In the genomic region with DNA sequence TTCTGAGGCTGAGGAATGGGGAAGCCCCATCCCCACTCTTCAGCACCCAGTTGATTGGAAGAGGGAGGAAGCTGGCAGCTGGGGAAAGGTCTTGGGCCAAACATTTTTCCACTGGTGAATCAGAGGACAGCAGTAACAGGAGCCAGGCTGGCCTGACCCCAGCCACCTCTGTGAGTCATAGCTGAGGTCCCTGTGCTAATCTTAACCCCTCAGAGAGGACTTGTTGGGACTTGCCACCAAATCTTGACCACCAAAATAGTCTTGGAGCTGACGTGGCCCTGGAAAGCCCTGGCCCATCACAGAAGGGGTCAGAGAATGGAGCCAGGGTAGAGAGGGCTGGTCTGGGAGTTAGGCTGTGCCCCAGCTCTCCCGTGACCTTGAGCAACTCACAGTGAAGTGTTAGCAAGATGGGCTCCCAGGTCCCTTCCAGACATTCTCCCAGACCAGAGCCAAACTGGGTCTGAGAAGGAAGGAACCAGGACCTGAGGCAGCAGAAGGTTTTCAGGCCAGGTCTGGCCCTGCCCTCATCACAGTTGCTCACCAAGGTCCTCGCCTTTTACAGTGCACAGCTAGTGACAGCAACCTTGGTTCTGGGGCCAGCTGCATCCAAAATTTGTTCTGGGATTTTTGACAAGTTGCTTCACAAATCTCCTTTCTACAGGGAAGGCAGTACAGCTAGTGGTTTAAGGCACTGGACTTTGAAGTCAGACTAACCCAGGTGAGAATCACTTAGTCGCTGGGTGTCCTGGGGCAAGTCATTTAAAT, we compare ENCODE assay signal across 12 cellular contexts.
A peak's percentile ranks its signal among the peaks of the same experiment; 100 is the strongest.
DNase-seq lines count a peak whose midpoint lies in the region; ATAC-seq, FAIRE-seq and TF ChIP-seq lines count a peak whose summit lies in the region.
"Had no signal": no experiment of that assay in that cellular context is flagged by ENCODE, and none has a peak within 500 bp of the region (broad histone marks: within the 10 kb centered on the region; RNA-seq: fewer than 3 reads in every experiment).

No MANE protein-coding gene starts in this region.

- H3K4me1 ChIP-seq in parathyroid adenoma, result peaks cover 8% of the 10 kb centered on the region

- H3K9me3 Mint-ChIP-seq in activated T-cell treated with anti-CD3 and anti-CD28 coated beads, Interleukin-2, amount 50 U/mL, for 24 hours, result no peaks in the 10 kb centered on the region
- no peaks in the 10 kb centered on the region for H3K9me3 Mint-ChIP-seq in activated CD8-positive, alpha-beta T cell treated with anti-CD3 and anti-CD28 coated beads for 36 hours

- no peak overlapping the region for H3K9ac ChIP-seq in parathyroid adenoma

- TF ChIP-seq CTCF in fibroblast of pulmonary artery (IDR thresholded peaks at IDR 0.05; ENCODE audit: low read length, missing control alignments) (no peak), parathyroid adenoma (IDR thresholded peaks at IDR 0.05) (no peak)
- no peak for TF ChIP-seq CTCF in activated CD8-positive, alpha-beta T cell treated with anti-CD3 and anti-CD28 coated beads for 36 hours (IDR thresholded peaks at IDR 0.05)

- CTCF ChIA-PET in activated CD8-positive, alpha-beta T cell treated with anti-CD3 and anti-CD28 coated beads for 36 hours (lab: Charles Lee), result interaction anchor here (0.5 to 0.9 kb wide), 2 partner anchors 10 to 43 kb away, joined by 3 read pairs; no protein-coding TSS in a partner anchor

- POLR2A ChIA-PET in activated CD8-positive, alpha-beta T cell treated with anti-CD3 and anti-CD28 coated beads for 36 hours (lab: Charles Lee), result interaction anchor here (0.6 kb wide), 1 partner anchor 11 kb away, joined by 3 read pairs; no protein-coding TSS in a partner anchor

- no peak overlapping the region for H3K27ac Mint-ChIP-seq in activated T-cell treated with anti-CD3 and anti-CD28 coated beads, Interleukin-2, amount 50 U/mL, for 24 hours
- H3K27ac Mint-ChIP-seq in activated CD8-positive, alpha-beta T cell treated with anti-CD3 and anti-CD28 coated beads for 36 hours, result no peak overlapping the region
- H3K27ac Mint-ChIP-seq: mesothelial cell of epicardium had no signal

- no peaks in the 10 kb centered on the region for H3K9me3 ChIP-seq in parathyroid adenoma (ENCODE audit: control insufficient read depth, low read length)

- H3K36me3 ChIP-seq in parathyroid adenoma (ENCODE audit: control insufficient read depth, insufficient read depth, low read length), result no peaks in the 10 kb centered on the region

- H3K36me3 Mint-ChIP-seq in activated T-cell treated with anti-CD3 and anti-CD28 coated beads, Interleukin-2, amount 50 U/mL, for 24 hours (ENCODE audit: low read depth), result no peaks in the 10 kb centered on the region
- H3K36me3 Mint-ChIP-seq in activated CD8-positive, alpha-beta T cell treated with anti-CD3 and anti-CD28 coated beads for 36 hours (ENCODE audit: low read depth), result no peaks in the 10 kb centered on the region
- H3K36me3 Mint-ChIP-seq: mesothelial cell of epicardium had no signal

- no peak overlapping the region for H3K4me3 Mint-ChIP-seq in activated T-cell treated with anti-CD3 and anti-CD28 coated beads, Interleukin-2, amount 50 U/mL, for 24 hours
- no peak overlapping the region for H3K4me3 Mint-ChIP-seq in activated CD8-positive, alpha-beta T cell treated with anti-CD3 and anti-CD28 coated beads for 36 hours
- H3K4me3 Mint-ChIP-seq: mesothelial cell of epicardium had no signal

- H3K27ac ChIP-seq in parathyroid adenoma, result no peak overlapping the region

- peak; percentile 92 for FAIRE-seq in RCC 7860 (lab: Jason Lieb, UNC)

- H3K4me1 Mint-ChIP-seq in activated T-cell treated with anti-CD3 and anti-CD28 coated beads, Interleukin-2, amount 50 U/mL, for 24 hours (ENCODE audit: low read depth), result no peaks in the 10 kb centered on the region
- H3K4me1 Mint-ChIP-seq in activated CD8-positive, alpha-beta T cell treated with anti-CD3 and anti-CD28 coated beads for 36 hours (ENCODE audit: low read depth), result no peaks in the 10 kb centered on the region

- no peak for ATAC-seq in activated CD8-positive, alpha-beta T cell treated with anti-CD3 and anti-CD28 coated beads for 36 hours
- no peak for ATAC-seq in GM21529 (IDR thresholded peaks at IDR 0.05; ENCODE audit: unreplicated experiment)

- no peaks in the 10 kb centered on the region for H3K27me3 ChIP-seq in parathyroid adenoma (ENCODE audit: control insufficient read depth, insufficient read depth, low read length)

- DNase-seq in ELR (ENCODE audit: low read depth), result peak; percentile 56
- DNase-seq in RCC 7860 (ENCODE audit: low spot score), result peak; percentile 88
- peak; percentile 57 for DNase-seq in fibroblast of pulmonary artery (ENCODE audit: low read depth)
- DNase-seq in activated T-cell treated with anti-CD3 and anti-CD28 coated beads, Interleukin-2, amount 50 U/mL, for 24 hours, result no peak
- no peak for DNase-seq in activated CD8-positive, alpha-beta T cell treated with anti-CD3 and anti-CD28 coated beads for 36 hours
- no peak for DNase-seq in T-helper 9 cell
- DNase-seq: activated CD4-positive, alpha-beta T cell treated with anti-CD3 and anti-CD28 coated beads for 4 hours; cerebellar nuclear complex; DND-41 had no signal

- H2AFZ ChIP-seq in parathyroid adenoma, result peak overlapping the region; percentile 17

- intact Hi-C loops in activated CD8-positive, alpha-beta T cell treated with anti-CD3 and anti-CD28 coated beads for 36 hours (cut with micrococcal nuclease), result no loop called here

- H3K4me3 ChIP-seq in fibroblast of pulmonary artery (replicated peaks; ENCODE audit: low read depth, low read length) (no peak overlapping the region), parathyroid adenoma (ENCODE audit: low read depth, low read length) (no peak overlapping the region)

- no peak overlapping the region for H3K4me2 ChIP-seq in parathyroid adenoma (ENCODE audit: low read length)

- no peaks in the 10 kb centered on the region for H3K27me3 Mint-ChIP-seq in activated T-cell treated with anti-CD3 and anti-CD28 coated beads, Interleukin-2, amount 50 U/mL, for 24 hours
- no peaks in the 10 kb centered on the region for H3K27me3 Mint-ChIP-seq in activated CD8-positive, alpha-beta T cell treated with anti-CD3 and anti-CD28 coated beads for 36 hours

- H3K79me2 ChIP-seq in parathyroid adenoma, result no peaks in the 10 kb centered on the region

Comparison
In these comparisons a context has a peak if more than half of its experiments do, and no peak if none do; other contexts are left out.
1. DNase-seq: peak in ELR (single experiment), RCC 7860 (single experiment) and fibroblast of pulmonary artery (single experiment); none in activated T-cell treated with anti-CD3 and anti-CD28 coated beads, Interleukin-2, amount 50 U/mL, for 24 hours (single experiment), activated CD8-positive, alpha-beta T cell treated with anti-CD3 and anti-CD28 coated beads for 36 hours (single experiment) and T-helper 9 cell (single experiment).